Comparison of ENCODE assay signal across 12 cellular contexts in the genomic region with DNA sequence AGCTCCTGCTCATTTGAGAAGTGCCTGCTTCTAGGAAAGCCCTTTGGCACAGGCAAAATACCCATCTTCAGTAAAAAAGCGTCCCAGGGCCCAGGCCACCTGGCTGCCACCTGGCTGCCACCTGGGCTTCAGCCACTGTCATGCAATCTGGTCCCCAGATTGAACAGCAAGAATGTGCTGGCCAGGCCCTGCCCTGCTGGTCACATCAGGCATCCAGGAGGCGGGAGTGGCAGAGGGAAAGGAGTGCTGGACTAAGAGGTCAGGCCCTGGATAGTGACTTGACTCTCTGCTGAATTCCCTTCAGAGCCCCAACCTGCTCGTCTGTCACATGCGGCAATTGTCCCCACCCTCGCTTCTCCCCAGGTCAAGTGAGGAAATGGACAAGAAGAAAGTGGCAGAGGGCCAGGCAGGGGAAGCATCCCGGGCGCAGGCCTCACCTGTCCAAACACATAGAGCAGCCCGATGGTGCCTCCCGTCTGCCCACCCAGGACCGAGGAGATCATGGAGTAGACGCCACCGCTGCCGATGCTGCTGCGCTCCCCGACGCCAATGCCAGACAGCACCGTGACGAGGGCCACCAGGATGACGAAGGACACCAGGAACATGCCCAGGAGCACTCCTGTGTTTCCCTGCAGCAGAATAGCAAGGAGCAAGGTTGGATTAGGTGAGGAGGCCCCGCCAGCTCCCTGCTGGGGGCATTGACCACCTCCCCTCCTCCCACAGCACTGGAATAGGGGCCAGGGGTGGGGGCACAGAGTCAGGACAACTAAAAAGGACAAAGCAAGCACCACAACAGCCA. TPM values are rescaled to one million over a fixed set of nuclear protein-coding genes. Genes with fewer than 3 reads are reported as not detected.
DNase-seq lines count a peak whose midpoint lies in the region; ATAC-seq and TF ChIP-seq lines count a peak whose summit lies in the region.
"Had no signal": no experiment of that assay in that cellular context is flagged by ENCODE, and none has a peak within 500 bp of the region (broad histone marks: within the 10 kb centered on the region; RNA-seq: fewer than 3 reads in every experiment).

No MANE protein-coding gene starts in this region.

- H3K23ac ChIP-seq in mesendoderm (ENCODE audit: low read length) (no peak overlapping the region), trophoblast cell (ENCODE audit: low read length) (no peak overlapping the region)

- H3K27ac Mint-ChIP-seq in GM23338: peak overlapping the region; percentile 50
- H3K27ac Mint-ChIP-seq: activated CD4-positive, alpha-beta memory T cell treated with anti-CD3 and anti-CD28 coated beads for 36 hours; activated T-helper 17 cell treated with anti-CD3 and anti-CD28 coated beads, Interleukin-2, amount 50 U/mL, for 72 hours had no signal

- no peak for TF ChIP-seq CTCF in AG10803 (conservative IDR thresholded peaks at IDR 0.05; ENCODE audit: low read length)
- TF ChIP-seq CTCF in GM23338 (conservative IDR thresholded peaks at IDR 0.05; ENCODE audit: low read depth in 2 of 2): no peak
- TF ChIP-seq CTCF in WERI-Rb-1 (IDR thresholded peaks at IDR 0.05; ENCODE audit: low read depth, low read length): no peak
- TF ChIP-seq CTCF in coronary artery (IDR thresholded peaks at IDR 0.05): no peak

- H3K18ac ChIP-seq in mesendoderm (ENCODE audit: low read length) (no peak overlapping the region), trophoblast cell (ENCODE audit: low read length) (no peak overlapping the region)

- H3K79me1 ChIP-seq in mesendoderm (ENCODE audit: low read length) (no peaks in the 10 kb centered on the region), trophoblast cell (ENCODE audit: low read length) (no peaks in the 10 kb centered on the region)

- peak overlapping the region; percentile 10 for H3K9ac ChIP-seq in mesendoderm (ENCODE audit: low read length)
- no peak overlapping the region for H3K9ac ChIP-seq in trophoblast cell (ENCODE audit: low read length)

- H2BK12ac ChIP-seq in trophoblast cell (ENCODE audit: low read length): no peak overlapping the region

- no peak overlapping the region for H2AFZ ChIP-seq in GM23338
- no peak overlapping the region for H2AFZ ChIP-seq in trophoblast cell (ENCODE audit: insufficient read depth, low read length, poor library complexity)

- H2AK5ac ChIP-seq in mesendoderm (ENCODE audit: low read length) (no peak overlapping the region), trophoblast cell (ENCODE audit: low read length) (no peak overlapping the region)

- H3K79me2 ChIP-seq in GM23338 (replicated peaks; ENCODE audit: insufficient read depth) (no peaks in the 10 kb centered on the region), mesendoderm (ENCODE audit: control insufficient read depth, insufficient read depth, low read length) (no peaks in the 10 kb centered on the region), trophoblast cell (ENCODE audit: control insufficient read depth, insufficient read depth, low read length, poor library complexity) (no peaks in the 10 kb centered on the region)

- no peak overlapping the region for H2BK15ac ChIP-seq in mesendoderm (replicated peaks; ENCODE audit: low read depth)

- H3K56ac ChIP-seq in mesendoderm (ENCODE audit: low read length): peak overlapping the region; percentile 47

- H4K91ac ChIP-seq in trophoblast cell (ENCODE audit: low read depth, low read length): no peak overlapping the region

- H3K36me3 ChIP-seq in GM23338 (ENCODE audit: insufficient read depth) (no peaks in the 10 kb centered on the region; the same call in 1 of the 2 replicates), WERI-Rb-1 (peaks cover 28% of the 10 kb centered on the region), mesendoderm (ENCODE audit: control insufficient read depth, insufficient read depth, low read length) (no peaks in the 10 kb centered on the region), aorta (ENCODE audit: control insufficient read depth in 1 of 2, insufficient read depth in 2 of 2, low read length in 1 of 2) (no peaks in the 10 kb centered on the region), trophoblast cell (ENCODE audit: control insufficient read depth in 1 of 2, insufficient read depth in 2 of 2, low read length in 2 of 2) (peaks cover 2% of the 10 kb centered on the region in 2 experiments)
- H3K36me3 ChIP-seq in effector memory CD4-positive, alpha-beta T cell (ENCODE audit: control insufficient read depth, insufficient read depth, low read length): no peaks in the 10 kb centered on the region

- H3K4me3 ChIP-seq in AG10803 (ENCODE audit: low read length) (no peak overlapping the region), GM23338 (no peak overlapping the region), WERI-Rb-1 (ENCODE audit: low read depth, low read length) (no peak overlapping the region), mesendoderm (ENCODE audit: low read length) (no peak overlapping the region), aorta (ENCODE audit: low read length in 2 of 2) (no peak overlapping the region), trophoblast cell (ENCODE audit: low read depth, low read length) (no peak overlapping the region), coronary artery (no peak overlapping the region)
- H3K4me3 ChIP-seq in effector memory CD4-positive, alpha-beta T cell (ENCODE audit: insufficient read depth, low read depth, low read length, poor library complexity, severe bottlenecking): no peak overlapping the region
- H3K4me3 ChIP-seq: K562 had no signal

- peaks cover 6% of the 10 kb centered on the region for H3K27me3 Mint-ChIP-seq in GM23338 (ENCODE audit: insufficient read depth, low read depth, poor library complexity)
- H3K27me3 Mint-ChIP-seq: activated T-helper 17 cell treated with anti-CD3 and anti-CD28 coated beads, Interleukin-2, amount 50 U/mL, for 72 hours had no signal

- H3K4ac ChIP-seq in mesendoderm (ENCODE audit: low read depth, low read length) (no peak overlapping the region), trophoblast cell (ENCODE audit: low read depth, low read length) (no peak overlapping the region)

- H3K4me3 Mint-ChIP-seq in GM23338: no peak overlapping the region
- H3K4me3 Mint-ChIP-seq: activated CD4-positive, alpha-beta memory T cell treated with anti-CD3 and anti-CD28 coated beads for 36 hours; activated T-helper 17 cell treated with anti-CD3 and anti-CD28 coated beads, Interleukin-2, amount 50 U/mL, for 72 hours had no signal

- no peak overlapping the region for H4K12ac ChIP-seq in trophoblast cell (ENCODE audit: low read depth, low read length)

- H2BK5ac ChIP-seq in mesendoderm (ENCODE audit: low read length): no peak overlapping the region
- no peak overlapping the region for H2BK5ac ChIP-seq in trophoblast cell (ENCODE audit: low read depth, low read length, poor library complexity)

- H3K27me3 ChIP-seq in GM23338 (ENCODE audit: insufficient read depth) (no peaks in the 10 kb centered on the region), WERI-Rb-1 (ENCODE audit: insufficient read depth, low read depth, severe bottlenecking) (no peaks in the 10 kb centered on the region), mesendoderm (ENCODE audit: insufficient read depth, low read length, poor library complexity) (no peaks in the 10 kb centered on the region), aorta (ENCODE audit: control insufficient read depth in 1 of 2, insufficient read depth in 2 of 2, low read length in 1 of 2) (no peaks in the 10 kb centered on the region), trophoblast cell (ENCODE audit: insufficient read depth, low read length) (no peaks in the 10 kb centered on the region)
- H3K27me3 ChIP-seq in effector memory CD4-positive, alpha-beta T cell (replicated peaks; ENCODE audit: control insufficient read depth, insufficient read depth, low read length, poor library complexity, severe bottlenecking): no peaks in the 10 kb centered on the region

- H2BK120ac ChIP-seq in mesendoderm (ENCODE audit: low read depth, low read length) (no peak overlapping the region), trophoblast cell (ENCODE audit: insufficient read depth, low read length, poor library complexity) (no peak overlapping the region)

- no peak overlapping the region for H3K27ac ChIP-seq in GM23338 (ENCODE audit: low read depth)
- peak overlapping the region; percentile 53; the same call in 1 of the 2 replicates for H3K27ac ChIP-seq in WERI-Rb-1
- no peak overlapping the region for H3K27ac ChIP-seq in mesendoderm (ENCODE audit: low read depth, low read length)
- no peak overlapping the region for H3K27ac ChIP-seq in aorta (ENCODE audit: low read depth in 1 of 2, low read length in 2 of 2)
- no peak overlapping the region for H3K27ac ChIP-seq in trophoblast cell (ENCODE audit: low read depth, low read length)
- H3K27ac ChIP-seq in coronary artery: no peak overlapping the region
- H3K27ac ChIP-seq in effector memory CD4-positive, alpha-beta T cell (ENCODE audit: insufficient read depth, low read length, poor library complexity, severe bottlenecking): no peak overlapping the region

- 0 out of 2 replicates have a peak, but pooled peaks cover 2% of the 10 kb centered on the region for H3F3A ChIP-seq in GM23338 (replicated peaks; ENCODE audit: low read depth)

- no peak overlapping the region for H3K14ac ChIP-seq in trophoblast cell (ENCODE audit: low read length)

- no peak overlapping the region for H4K5ac ChIP-seq in mesendoderm (ENCODE audit: low read length)

- ATAC-seq in GM23338 (peak; percentile 18; the same call in 2 of the 3 replicates), aorta (ENCODE audit: low FRiP score) (no peak)

- no peaks in the 10 kb centered on the region for H4K20me1 ChIP-seq in GM23338 (replicated peaks; ENCODE audit: insufficient read depth)

- intact Hi-C loops in aorta (cut with DNase I): no loop called here

- H4K8ac ChIP-seq in mesendoderm (ENCODE audit: low read depth, low read length): no peak overlapping the region
- H4K8ac ChIP-seq in trophoblast cell (ENCODE audit: low read depth, low read length): no peak overlapping the region

- H3K9me3 ChIP-seq in WERI-Rb-1 (ENCODE audit: severe bottlenecking) (no peaks in the 10 kb centered on the region), aorta (ENCODE audit: control insufficient read depth, low read length) (no peaks in the 10 kb centered on the region), trophoblast cell (ENCODE audit: insufficient read depth, low read depth, low read length) (peaks cover 2% of the 10 kb centered on the region)
- H3K9me3 ChIP-seq in effector memory CD4-positive, alpha-beta T cell (ENCODE audit: control insufficient read depth, low read length): no peaks in the 10 kb centered on the region

- no CpG with 5 or more reads among the region's 20 CpGs for WGBS in mesendoderm (ENCODE audit: extremely low coverage, insufficient coverage, low lambda C conversion rate)
- 96 to 97% methylated on average over 20 of the region's 20 CpGs for WGBS in aorta, 2 donors
- WGBS in trophoblast cell (ENCODE audit: extremely low coverage, insufficient coverage, insufficient read length): no CpG with 5 or more reads among the region's 20 CpGs

- H3K4me1 ChIP-seq in GM23338 (ENCODE audit: insufficient read depth) (peaks cover 13% of the 10 kb centered on the region), mesendoderm (ENCODE audit: control insufficient read depth, low read depth, low read length) (peaks cover 16% of the 10 kb centered on the region), aorta (ENCODE audit: control insufficient read depth in 1 of 2, insufficient read depth in 2 of 2, low read length in 2 of 2) (no peaks in the 10 kb centered on the region), trophoblast cell (ENCODE audit: control insufficient read depth in 1 of 2, insufficient read depth in 2 of 2, low read length in 2 of 2) (peaks cover 2 to 3% of the 10 kb centered on the region in 2 experiments)
- no peaks in the 10 kb centered on the region for H3K4me1 ChIP-seq in effector memory CD4-positive, alpha-beta T cell (ENCODE audit: control insufficient read depth, insufficient read depth, low read length, poor library complexity, severe bottlenecking)

- peaks cover 28% of the 10 kb centered on the region for H3K36me3 Mint-ChIP-seq in GM23338 (ENCODE audit: low read depth)
- H3K36me3 Mint-ChIP-seq: activated CD4-positive, alpha-beta memory T cell treated with anti-CD3 and anti-CD28 coated beads for 36 hours had no signal

- no peak overlapping the region for H3K4me2 ChIP-seq in GM23338
- no peak overlapping the region for H3K4me2 ChIP-seq in mesendoderm (ENCODE audit: low read length)
- H3K4me2 ChIP-seq in trophoblast cell (ENCODE audit: low read length): no peak overlapping the region

- H3K9me2 ChIP-seq in GM23338 (ENCODE audit: insufficient read depth): no peaks in the 10 kb centered on the region

- peaks cover 3% of the 10 kb centered on the region; the same call in 1 of the 3 replicates for H3K9me3 Mint-ChIP-seq in GM23338
- H3K9me3 Mint-ChIP-seq: activated CD4-positive, alpha-beta memory T cell treated with anti-CD3 and anti-CD28 coated beads for 36 hours; activated T-helper 17 cell treated with anti-CD3 and anti-CD28 coated beads, Interleukin-2, amount 50 U/mL, for 72 hours had no signal

- H3K4me1 Mint-ChIP-seq in GM23338: peaks cover 34% of the 10 kb centered on the region
- H3K4me1 Mint-ChIP-seq: activated T-helper 17 cell treated with anti-CD3 and anti-CD28 coated beads, Interleukin-2, amount 50 U/mL, for 72 hours had no signal

- DNase-seq in AG10803 (ENCODE audit: low read depth) (peak; percentile 42), GM23338 (ENCODE audit: low spot score) (no peak), WERI-Rb-1 (no peak), mesendoderm (peak; percentile 16), aorta (no peak), trophoblast cell (no peak), coronary artery (ENCODE audit: low spot score) (no peak)
- DNase-seq in effector memory CD4-positive, alpha-beta T cell: no peak
- DNase-seq: NCI-H1417 treated with DMSO at 0.1 percent for 48 hours had no signal

RNA-seq across cellular contexts. Expression of gene SLC12A8, which starts 25.5 kb away (rescaled TPM):
- 10.1 and 15.9 TPM in 2 replicates for total RNA-seq in GM23338 (2014; rRNA removed; shearing (Covaris generic))
- polyA plus RNA-seq in GM23338 (2016; fragmentation: Nextera tagmentation; extraction: Ambion mirVana): 4.6 and 6.9 TPM in 2 replicates
- polyA plus RNA-seq in mesendoderm (2013, experiment 1 of 2): 10.7 TPM
- 9.8 TPM for polyA plus RNA-seq in mesendoderm (2013, experiment 2 of 2)
- total RNA-seq in aorta: 1 to 10 TPM; 1.4 to 2.6 TPM
- 1 to 10 TPM in 1 of 2 donors, not detected in 1; 1.1 TPM for polyA plus RNA-seq in aorta
- 2.3 and 2.7 TPM in 2 replicates for polyA plus RNA-seq in trophoblast cell (2013)

Comparison
In these comparisons a context has a peak if more than half of its experiments do, and no peak if none do; other contexts are left out.
1. DNase-seq: peak in AG10803 (single experiment) and mesendoderm (single experiment); none in GM23338 (single experiment), WERI-Rb-1 (single experiment), aorta (0 of 2), trophoblast cell (0 of 2), coronary artery (single experiment) and effector memory CD4-positive, alpha-beta T cell (0 of 3).